ENCODE assay signal across 9 cellular contexts in the genomic region with DNA sequence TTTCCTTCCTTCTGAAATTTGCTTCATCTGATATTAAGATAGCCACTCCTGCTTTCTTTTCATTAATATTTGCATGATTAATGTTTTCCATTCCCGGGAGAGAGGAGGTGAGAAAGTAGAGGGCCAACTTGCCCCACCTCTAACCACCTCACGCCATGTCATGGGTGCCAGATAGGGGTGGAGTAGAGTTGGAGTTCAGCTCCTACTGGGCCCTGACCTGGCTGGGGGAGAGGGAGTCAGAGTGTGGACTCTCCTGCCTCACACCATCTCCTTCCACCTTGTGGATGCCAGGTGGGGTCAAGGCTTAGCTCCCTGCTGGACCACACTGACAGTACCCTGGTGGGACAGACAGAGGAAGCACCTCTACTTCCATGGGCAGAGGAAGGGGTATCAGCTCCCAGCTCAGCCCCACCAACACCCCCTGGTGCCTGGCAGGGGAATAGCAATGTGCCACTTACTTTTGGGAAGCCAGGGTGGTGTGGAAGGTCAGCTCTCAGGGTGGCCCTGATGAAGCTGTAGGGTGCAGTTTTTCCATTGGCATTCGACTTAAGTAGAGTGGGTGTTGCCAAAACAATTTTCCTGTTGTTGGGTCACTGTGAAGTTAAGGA. TPM values are rescaled to one million over a fixed set of nuclear protein-coding genes. Genes with fewer than 3 reads are reported as not detected.
DNase-seq lines count a peak whose midpoint lies in the region; ATAC-seq lines count a peak whose summit lies in the region.
"Had no signal": no experiment of that assay in that cellular context is flagged by ENCODE, and none has a peak within 500 bp of the region (broad histone marks: within the 10 kb centered on the region; RNA-seq: fewer than 3 reads in every experiment).

No MANE protein-coding gene starts in this region.

- no peak overlapping the region for H3K27ac ChIP-seq in SJCRH30

- peaks cover 30% of the 10 kb centered on the region for H3K36me3 Mint-ChIP-seq in central memory CD8-positive, alpha-beta T cell (ENCODE audit: insufficient read depth)

- H3K4me1 ChIP-seq in SJCRH30, result no peaks in the 10 kb centered on the region

- peaks cover 17% of the 10 kb centered on the region for H3K36me3 ChIP-seq in SJCRH30

- peak; percentile 39 for DNase-seq in DMS 273 (lab: John Stamatoyannopoulos, UW; ENCODE audit: unreplicated experiment)
- DNase-seq in DMS 273 treated with DMSO at 0.1 percent for 48 hours (lab: John Stamatoyannopoulos, UW), result no peak
- DNase-seq in SJCRH30, result peak; percentile 25 to 40
- peak; percentile 28 to 32 for DNase-seq in central memory CD8-positive, alpha-beta T cell (ENCODE audit: low spot score in 2 of 2)
- peak; percentile 13 to 22 for DNase-seq in stimulated activated CD4-positive, alpha-beta T cell treated with anti-CD3 and anti-CD28 coated beads, Interleukin-15, amount 100 ng/mL, for 1 hour (ENCODE audit: low read depth in 1 of 2, low spot score in 1 of 2)
- DNase-seq in dedifferentiated amniotic fluid mesenchymal stem cell (ENCODE audit: extremely low spot score), result no peak
- DNase-seq in NCI-H146 treated with DMSO at 0.1 percent for 48 hours (lab: John Stamatoyannopoulos, UW; ENCODE audit: unreplicated experiment), result no peak
- no peak for DNase-seq in NCI-H146 (lab: John Stamatoyannopoulos, UW)

- 0 out of 2 replicates have a peak, but pooled peaks cover 8% of the 10 kb centered on the region for H3K9me3 ChIP-seq in SJCRH30 (replicated peaks)

- no peaks in the 10 kb centered on the region for H3K27me3 ChIP-seq in SJCRH30

- H3K4me3 ChIP-seq in SJCRH30, result no peak overlapping the region

- peaks cover 6% of the 10 kb centered on the region for H3K9me3 Mint-ChIP-seq in central memory CD8-positive, alpha-beta T cell

- no peak overlapping the region for H3K4me3 Mint-ChIP-seq in central memory CD8-positive, alpha-beta T cell

- H3K27ac Mint-ChIP-seq in central memory CD8-positive, alpha-beta T cell (ENCODE audit: low read depth), result no peak overlapping the region

- no peaks in the 10 kb centered on the region for H3K27me3 Mint-ChIP-seq in central memory CD8-positive, alpha-beta T cell

- peaks cover 54% of the 10 kb centered on the region for H3K4me1 Mint-ChIP-seq in central memory CD8-positive, alpha-beta T cell

- ATAC-seq in central memory CD8-positive, alpha-beta T cell (replicated peaks; ENCODE audit: extremely low read depth, poor library complexity, severe bottlenecking), result peak; percentile 36

RNA-seq across cellular contexts. Expression of gene CHST12, which starts 28.0 kb away (rescaled TPM):
- 7.4 and 7.8 TPM in 2 replicates for total RNA-seq in SJCRH30 (2014; rRNA removed; shearing (Covaris generic))

RNA-seq across cellular contexts. Expression of gene GRIFIN, which starts 44.8 kb away (rescaled TPM):
- total RNA-seq in SJCRH30 (2014; rRNA removed; shearing (Covaris generic)), result not detected in 2 replicates
- total RNA-seq: T-helper 2 cell treated with Interferon-gamma antibody and Interleukin-4, amounts not matched to agents 100 ng/mL and 5 ng/mL, for 36 hours had no signal

Comparison
In these comparisons a context has a peak if more than half of its experiments do, and no peak if none do; other contexts are left out.
1. DNase-seq: peak in DMS 273 (single experiment), SJCRH30 (2 of 2), central memory CD8-positive, alpha-beta T cell (2 of 2) and stimulated activated CD4-positive, alpha-beta T cell treated with anti-CD3 and anti-CD28 coated beads, Interleukin-15, amount 100 ng/mL, for 1 hour (2 of 2); none in DMS 273 treated with DMSO at 0.1 percent for 48 hours (single experiment), dedifferentiated amniotic fluid mesenchymal stem cell (single experiment), NCI-H146 treated with DMSO at 0.1 percent for 48 hours (single experiment) and NCI-H146 (single experiment).